In genomic region chr4:26992657-26993361, GRCh38 we compare ENCODE assay signal across 8 cellular contexts.
DNase-seq lines count a peak whose midpoint lies in the region; ATAC-seq and TF ChIP-seq lines count a peak whose summit lies in the region.

No MANE protein-coding gene starts in this region.

- H3K27me3 Mint-ChIP-seq in activated CD4-positive, alpha-beta T cell treated with anti-CD3 and anti-CD28 coated beads, Interleukin-2, amount 10 ng/mL, durations not matched to agents 24 days and 14 days = no peaks in the 10 kb centered on the region

- ATAC-seq in sciatic nerve = peak; percentile 93

- TF ChIP-seq POLR2A in NB4 (IDR thresholded peaks at IDR 0.05; ENCODE audit: extremely low read depth, insufficient read length) = no peak

- H3K36me3 Mint-ChIP-seq in activated CD4-positive, alpha-beta T cell treated with anti-CD3 and anti-CD28 coated beads, Interleukin-2, amount 10 ng/mL, durations not matched to agents 24 days and 14 days (ENCODE audit: low read depth) = peaks cover 32% of the 10 kb centered on the region

- intact Hi-C loops in activated CD4-positive, alpha-beta T cell treated with anti-CD3 and anti-CD28 coated beads, Interleukin-2, amount 10 ng/mL, durations not matched to agents 24 days and 14 days (cut with micrococcal nuclease) = loop anchor here (1.0 kb wide), 4 partner anchors 8 to 133 kb away; partner anchors contain the start of gene STIM2
- intact Hi-C loops in dorsolateral prefrontal cortex (cut with DNase I) = loop anchor here (5.0 kb wide), 2 partner anchors 131 to 136 kb away; partner anchors contain the start of gene STIM2 (in 1 of the 2)
- intact Hi-C loops in sciatic nerve (cut with DNase I) = no loop called here

- H3K27me3 ChIP-seq in dorsolateral prefrontal cortex = no peaks in the 10 kb centered on the region

- peak; percentile 68 for DNase-seq in activated CD4-positive, alpha-beta T cell treated with anti-CD3 and anti-CD28 coated beads, Interleukin-2, amount 10 ng/mL, durations not matched to agents 24 days and 14 days
- DNase-seq in activated CD4-positive, alpha-beta T cell treated with anti-CD3 and anti-CD28 coated beads, Interleukin-2, amount 50 U/mL, for 1 hour = no peak
- peak; percentile 4 for DNase-seq in HCEC 1CT
- DNase-seq in NB4 (ENCODE audit: low read depth) = peak; percentile 78
- peak in 7 of 10 donors; percentile 7 to 64 (median 45) for DNase-seq in dorsolateral prefrontal cortex
- DNase-seq in sciatic nerve (ENCODE audit: low spot score) = no peak
- DNase-seq in OCI-M2 (lab: John Stamatoyannopoulos, UW; ENCODE audit: unreplicated experiment) = no peak
- no peak for DNase-seq in amniotic stem cell (lab: John Stamatoyannopoulos, UW)

- peaks cover 15% of the 10 kb centered on the region for H3K9me3 Mint-ChIP-seq in activated CD4-positive, alpha-beta T cell treated with anti-CD3 and anti-CD28 coated beads, Interleukin-2, amount 10 ng/mL, durations not matched to agents 24 days and 14 days

- no peak overlapping the region for H3K4me3 ChIP-seq in NB4 (ENCODE audit: low read depth, low read length)
- H3K4me3 ChIP-seq in dorsolateral prefrontal cortex = peak overlapping the region in 2 of 59 donors; percentile 7 to 10

- H3K4me1 Mint-ChIP-seq in activated CD4-positive, alpha-beta T cell treated with anti-CD3 and anti-CD28 coated beads, Interleukin-2, amount 10 ng/mL, durations not matched to agents 24 days and 14 days = peaks cover 28% of the 10 kb centered on the region

- peak overlapping the region in 55 of 59 donors; percentile 0 to 81 (median 56) for H3K27ac ChIP-seq in dorsolateral prefrontal cortex

- no peak overlapping the region for H3K4me3 Mint-ChIP-seq in activated CD4-positive, alpha-beta T cell treated with anti-CD3 and anti-CD28 coated beads, Interleukin-2, amount 10 ng/mL, durations not matched to agents 24 days and 14 days

- no peak overlapping the region for H3K27ac Mint-ChIP-seq in activated CD4-positive, alpha-beta T cell treated with anti-CD3 and anti-CD28 coated beads, Interleukin-2, amount 10 ng/mL, durations not matched to agents 24 days and 14 days

- TF ChIP-seq CTCF in NB4 (IDR thresholded peaks at IDR 0.05; ENCODE audit: low read depth, low read length) (no peak), dorsolateral prefrontal cortex (IDR thresholded peaks at IDR 0.05 in 54 of 56, conservative IDR thresholded peaks at IDR 0.05 in 2 of 56; ENCODE audit: low read depth in 1 of 56, partially characterized antibody in 56 of 56) (no peak)

Comparison
In these comparisons a context has a peak if more than half of its experiments do, and no peak if none do; other contexts are left out.
1. DNase-seq: peak in activated CD4-positive, alpha-beta T cell treated with anti-CD3 and anti-CD28 coated beads, Interleukin-2, amount 10 ng/mL, durations not matched to agents 24 days and 14 days (single experiment), HCEC 1CT (single experiment), NB4 (single experiment) and dorsolateral prefrontal cortex (7 of 10); none in activated CD4-positive, alpha-beta T cell treated with anti-CD3 and anti-CD28 coated beads, Interleukin-2, amount 50 U/mL, for 1 hour (single experiment), sciatic nerve (single experiment), OCI-M2 (single experiment) and amniotic stem cell (single experiment).